15 cellular contexts compared by ENCODE assay signal in the genomic region with DNA sequence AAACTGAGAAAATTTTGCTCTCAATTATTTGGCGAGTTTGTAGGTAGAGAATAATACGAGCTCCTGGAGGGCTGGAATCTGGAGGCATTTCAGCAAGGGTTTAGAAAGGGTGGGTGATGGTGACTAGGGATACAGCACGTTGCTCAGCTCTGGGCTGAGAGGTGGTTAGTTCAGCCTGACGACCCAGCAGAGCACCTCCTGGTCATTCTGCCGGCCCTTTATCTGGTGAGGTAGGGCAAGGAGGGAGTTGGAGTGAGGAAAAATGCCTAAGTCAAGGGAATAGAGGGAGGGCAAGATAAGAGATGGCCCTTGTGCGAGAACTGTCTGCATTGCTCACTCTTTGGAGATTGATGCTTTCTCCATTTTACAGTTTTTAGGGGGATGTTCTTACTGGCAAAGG. TPM values are rescaled to one million over a fixed set of nuclear protein-coding genes. Genes with fewer than 3 reads are reported as not detected.
A peak's percentile ranks its signal among the peaks of the same experiment; 100 is the strongest.
DNase-seq lines count a peak whose midpoint lies in the region; ATAC-seq and TF ChIP-seq lines count a peak whose summit lies in the region.
"Had no signal": no experiment of that assay in that cellular context is flagged by ENCODE, and none has a peak within 500 bp of the region (broad histone marks: within the 10 kb centered on the region; RNA-seq: fewer than 3 reads in every experiment).

No MANE protein-coding gene starts in this region.

- no peak overlapping the region for H3K9ac ChIP-seq in colonic mucosa (ENCODE audit: low read depth in 2 of 2, low read length in 2 of 2)

- H3K4me3 ChIP-seq in mesodermal cell (ENCODE audit: extremely low read depth, insufficient read depth, low read length, poor library complexity, severe bottlenecking) (no peak overlapping the region), tibial nerve (no peak overlapping the region), colonic mucosa (no peak overlapping the region)

- peaks cover 9% of the 10 kb centered on the region for H3K9me3 ChIP-seq in mesodermal cell (ENCODE audit: control insufficient read depth, low read length)
- no peaks in the 10 kb centered on the region for H3K9me3 ChIP-seq in tibial nerve
- no peaks in the 10 kb centered on the region for H3K9me3 ChIP-seq in colonic mucosa

- ATAC-seq in HG03095 (IDR thresholded peaks at IDR 0.05; ENCODE audit: unreplicated experiment): no peak
- ATAC-seq: activated naive CD8-positive, alpha-beta T cell treated with anti-CD3 and anti-CD28 coated beads, Interleukin-2, amount 50 U/mL, for 24 hours had no signal

- H3K36me3 ChIP-seq in mesodermal cell (ENCODE audit: control insufficient read depth, insufficient read depth, low read length) (peaks cover 10% of the 10 kb centered on the region), tibial nerve (no peaks in the 10 kb centered on the region), colonic mucosa (no peaks in the 10 kb centered on the region)

- peak overlapping the region; percentile 17 for H3K27ac Mint-ChIP-seq in activated naive CD4-positive, alpha-beta T cell treated with anti-CD3 and anti-CD28 coated beads, Interleukin-2, amount 50 U/mL, for 24 hours
- H3K27ac Mint-ChIP-seq in activated naive CD4-positive, alpha-beta T cell treated with anti-CD3 and anti-CD28 coated beads, Interleukin-2, amount 10 ng/mL, durations not matched to agents 7 days and 5 days: no peak overlapping the region

- CTCF ChIA-PET in activated naive CD4-positive, alpha-beta T cell treated with anti-CD3 and anti-CD28 coated beads, Interleukin-2, amount 10 ng/mL, durations not matched to agents 7 days and 5 days (lab: Charles Lee): interaction anchor here (0.9 to 1.9 kb wide), 2 partner anchors 12 to 24 kb away, joined by 3 to 6 read pairs; no protein-coding TSS in a partner anchor

- H3K27me3 ChIP-seq in tibial nerve: no peaks in the 10 kb centered on the region
- no peaks in the 10 kb centered on the region for H3K27me3 ChIP-seq in colonic mucosa

- WGBS in mesodermal cell (ENCODE audit: insufficient coverage in 2 of 2), 2 experiments: 69 to 81% methylated on average over 5 to 6 of the region's 6 CpGs
- WGBS in tibial nerve, 2 donors: 62 to 70% methylated on average over 6 of the region's 6 CpGs

- H3K27me3 Mint-ChIP-seq in activated naive CD4-positive, alpha-beta T cell treated with anti-CD3 and anti-CD28 coated beads, Interleukin-2, amount 50 U/mL, for 24 hours: no peaks in the 10 kb centered on the region
- H3K27me3 Mint-ChIP-seq in activated naive CD4-positive, alpha-beta T cell treated with anti-CD3 and anti-CD28 coated beads, Interleukin-2, amount 10 ng/mL, durations not matched to agents 7 days and 5 days: no peaks in the 10 kb centered on the region

- no peak overlapping the region for H3K4me3 Mint-ChIP-seq in activated naive CD4-positive, alpha-beta T cell treated with anti-CD3 and anti-CD28 coated beads, Interleukin-2, amount 50 U/mL, for 24 hours
- no peak overlapping the region for H3K4me3 Mint-ChIP-seq in activated naive CD4-positive, alpha-beta T cell treated with anti-CD3 and anti-CD28 coated beads, Interleukin-2, amount 10 ng/mL, durations not matched to agents 7 days and 5 days
- H3K4me3 Mint-ChIP-seq: activated naive CD8-positive, alpha-beta T cell treated with anti-CD3 and anti-CD28 coated beads, Interleukin-2, amount 50 U/mL, for 24 hours had no signal

- DNase-seq in activated naive CD4-positive, alpha-beta T cell treated with anti-CD3 and anti-CD28 coated beads, Interleukin-2, amount 10 ng/mL, durations not matched to agents 7 days and 5 days: no peak
- DNase-seq in amniotic epithelial cell (ENCODE audit: low read depth) (peak; percentile 83), tibial nerve (ENCODE audit: low spot score in 2 of 2) (no peak), erythroblast (lab: John Stamatoyannopoulos, UW) (no peak), colonic mucosa (no peak)
- DNase-seq: activated naive CD8-positive, alpha-beta T cell treated with anti-CD3 and anti-CD28 coated beads, Interleukin-2, amount 50 U/mL, for 24 hours; GDM1; NCI-H187; NCI-H524 treated with DMSO at 0.1 percent for 48 hours; posterior cingulate gyrus; stimulated activated CD4-positive, alpha-beta T cell treated with anti-CD3 and anti-CD28 coated beads, Interleukin-12 subunit alpha, Interleukin-12 subunit beta, amount 100 ng/mL, for 4 hours; substantia nigra had no signal

- peaks cover 6% of the 10 kb centered on the region for H3K9me3 Mint-ChIP-seq in activated naive CD4-positive, alpha-beta T cell treated with anti-CD3 and anti-CD28 coated beads, Interleukin-2, amount 50 U/mL, for 24 hours
- H3K9me3 Mint-ChIP-seq in activated naive CD4-positive, alpha-beta T cell treated with anti-CD3 and anti-CD28 coated beads, Interleukin-2, amount 10 ng/mL, durations not matched to agents 7 days and 5 days: peaks cover 16% of the 10 kb centered on the region

- H3K27ac ChIP-seq in mesodermal cell (ENCODE audit: low read depth, low read length, severe bottlenecking) (peak overlapping the region; percentile 41), tibial nerve (peak overlapping the region in 3 of 4 donors; percentile 34 to 86 (median 84)), colonic mucosa (no peak overlapping the region)

- no peak for TF ChIP-seq POLR2A in tibial nerve (IDR thresholded peaks at IDR 0.05)
- no peak for TF ChIP-seq POLR2A in erythroblast (IDR thresholded peaks at IDR 0.05; ENCODE audit: low read length)

- peaks cover 85% of the 10 kb centered on the region for H3K4me1 Mint-ChIP-seq in activated naive CD4-positive, alpha-beta T cell treated with anti-CD3 and anti-CD28 coated beads, Interleukin-2, amount 50 U/mL, for 24 hours
- H3K4me1 Mint-ChIP-seq in activated naive CD4-positive, alpha-beta T cell treated with anti-CD3 and anti-CD28 coated beads, Interleukin-2, amount 10 ng/mL, durations not matched to agents 7 days and 5 days: peaks cover 33% of the 10 kb centered on the region

- TF ChIP-seq EP300 in tibial nerve (IDR thresholded peaks at IDR 0.05): no peak

- H3K4me1 ChIP-seq in mesodermal cell (ENCODE audit: control insufficient read depth, insufficient read depth, low read length, poor library complexity, severe bottlenecking) (peaks cover 55% of the 10 kb centered on the region), tibial nerve (peaks cover 0 to 68% (median 34%) of the 10 kb centered on the region in 4 donors), colonic mucosa (peaks cover 4% of the 10 kb centered on the region)

- H3K36me3 Mint-ChIP-seq in activated naive CD4-positive, alpha-beta T cell treated with anti-CD3 and anti-CD28 coated beads, Interleukin-2, amount 50 U/mL, for 24 hours: peaks cover 16% of the 10 kb centered on the region
- H3K36me3 Mint-ChIP-seq in activated naive CD4-positive, alpha-beta T cell treated with anti-CD3 and anti-CD28 coated beads, Interleukin-2, amount 10 ng/mL, durations not matched to agents 7 days and 5 days: peaks cover 13% of the 10 kb centered on the region

- intact Hi-C loops in colonic mucosa (cut with DNase I): no loop called here

- no peak for TF ChIP-seq CTCF in tibial nerve (IDR thresholded peaks at IDR 0.05)
- no peak for TF ChIP-seq CTCF in colonic mucosa (IDR thresholded peaks at IDR 0.05)

RNA-seq across cellular contexts. Expression of a gene that starts 19.1 kb away (rescaled TPM):
- polyA plus RNA-seq in mesodermal cell (2013, experiment 1 of 2): 80.6 TPM
- 72.1 TPM for polyA plus RNA-seq in mesodermal cell (2013, experiment 2 of 2)
- total RNA-seq in tibial nerve (10 to 100 TPM; 47.9 to 78.6 (median 60.0) TPM), colonic mucosa (10 to 100 TPM; 47.4 to 67.3 TPM)
